ENCODE assay signal across 19 cellular contexts in the genomic region with DNA sequence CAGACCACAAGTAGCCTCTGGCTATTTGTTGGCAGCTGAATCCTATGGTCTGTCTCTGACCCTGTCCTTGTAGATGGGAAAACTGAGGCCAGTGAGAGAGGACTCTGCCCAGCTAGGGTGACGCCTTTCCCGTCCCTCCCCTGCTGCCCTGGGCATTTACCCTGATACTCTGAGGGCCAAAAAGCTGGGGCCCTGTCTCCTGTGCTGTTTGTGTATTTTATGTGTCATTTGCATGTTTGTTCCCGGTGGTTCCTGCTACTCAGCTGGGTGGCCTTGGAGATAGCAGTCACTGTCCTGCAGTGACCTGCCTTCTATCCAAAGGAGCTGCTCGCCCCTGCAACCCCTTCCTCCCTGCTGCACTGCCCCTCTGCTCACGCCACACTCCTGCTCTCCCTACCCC.
"Had no signal": no experiment of that assay in that cellular context is flagged by ENCODE, and none has a peak within 500 bp of the region (broad histone marks: within the 10 kb centered on the region; RNA-seq: fewer than 3 reads in every experiment).

No MANE protein-coding gene starts in this region.

- H3K27me3 ChIP-seq: SJCRH30 had no signal

- H3K9me3 ChIP-seq: SJCRH30 had no signal

- ATAC-seq: Panc1, Right ventricle myocardium inferior, SK-N-SH treated with all-trans-retinoic acid at 6 μM for 48 hours had no signal

- DNase-seq: KBM-7, MV-4-11, NCI-H1048, NCI-H1105, NCI-H1417, NCI-H1436 treated with DMSO at 0.1 percent for 48 hours, NCI-H1694, NCI-H187 treated with DMSO at 0.1 percent for 48 hours, NCI-H2029 treated with DMSO at 0.1 percent for 48 hours, NCI-H2171 treated with DMSO at 0.1 percent for 48 hours, NCI-H345, NCI-H524, NCI-H774, SHP77 treated with DMSO at 0.1 percent for 48 hours, SJCRH30, T-helper 1 cell had no signal

- H3K27ac ChIP-seq: SJCRH30 had no signal

- H3K4me1 ChIP-seq: SJCRH30 had no signal

- H3K4me3 ChIP-seq: SJCRH30 had no signal
